22 cellular contexts compared by ENCODE assay signal in genomic region chr7:41219276-41219675, GRCh38.
A peak's percentile ranks its signal among the peaks of the same experiment; 100 is the strongest.
DNase-seq lines count a peak whose midpoint lies in the region; ATAC-seq and TF ChIP-seq lines count a peak whose summit lies in the region.
"Had no signal": no experiment of that assay in that cellular context is flagged by ENCODE, and none has a peak within 500 bp of the region (broad histone marks: within the 10 kb centered on the region; RNA-seq: fewer than 3 reads in every experiment).

No MANE protein-coding gene starts in this region.

- TF ChIP-seq CTCF in fibroblast of lung (conservative IDR thresholded peaks at IDR 0.05 in 1 of 2, IDR thresholded peaks at IDR 0.05 in 1 of 2; ENCODE audit: low read depth in 1 of 2, low read length in 2 of 2) (no peak), neural progenitor cell (IDR thresholded peaks at IDR 0.05) (no peak)

- H3K27ac Mint-ChIP-seq in neural progenitor cell = no peak overlapping the region
- H3K27ac Mint-ChIP-seq: activated naive CD8-positive, alpha-beta T cell treated with anti-CD3 and anti-CD28 coated beads for 36 hours; activated T-helper 1 cell treated with anti-CD3 and anti-CD28 coated beads, Interleukin-12 subunit alpha, Interleukin-12 subunit beta, Interleukin-2, Interleukin-4 antibody, amounts not matched to agents 30 ng/mL and 10 ng/mL and 1 ng/mL, durations not matched to agents 14 hours and 24 hours and 36 hours; H9; IgD-negative memory B cell; stimulated activated effector memory CD8-positive, alpha-beta T cell treated with anti-CD3 and anti-CD28 coated beads, Interleukin-12 subunit alpha, Interleukin-12 subunit beta, amount 100 ng/mL, for 72 hours; T-helper 17 cell had no signal

- H3K27ac ChIP-seq in fibroblast of lung (ENCODE audit: insufficient read depth, low read length) (no peak overlapping the region), neural progenitor cell (no peak overlapping the region), aorta (ENCODE audit: low read depth in 1 of 2, low read length in 2 of 2) (no peak overlapping the region)
- H3K27ac ChIP-seq: esophagus muscularis mucosa had no signal

- no peaks in the 10 kb centered on the region for H3K9me3 ChIP-seq in NT2/D1 (ENCODE audit: insufficient read depth, low read length)
- no peaks in the 10 kb centered on the region for H3K9me3 ChIP-seq in fibroblast of lung (ENCODE audit: control insufficient read depth, insufficient read depth, low read depth, low read length)
- H3K9me3 ChIP-seq in neural progenitor cell (ENCODE audit: low read depth) = no peaks in the 10 kb centered on the region
- peaks cover 1% of the 10 kb centered on the region for H3K9me3 ChIP-seq in aorta (ENCODE audit: control insufficient read depth, low read length)
- H3K9me3 ChIP-seq: esophagus muscularis mucosa had no signal

- no peaks in the 10 kb centered on the region for H3K4me1 ChIP-seq in NT2/D1 (ENCODE audit: insufficient read depth, insufficient read length)
- H3K4me1 ChIP-seq in fibroblast of lung (ENCODE audit: control insufficient read depth, extremely low read depth, insufficient read depth, low read length) = no peaks in the 10 kb centered on the region
- H3K4me1 ChIP-seq in neural progenitor cell = peaks cover 9% of the 10 kb centered on the region
- no peaks in the 10 kb centered on the region for H3K4me1 ChIP-seq in aorta (ENCODE audit: control insufficient read depth in 1 of 2, insufficient read depth in 2 of 2, low read length in 2 of 2)
- H3K4me1 ChIP-seq: esophagus muscularis mucosa had no signal

- ATAC-seq in HG03457 (IDR thresholded peaks at IDR 0.05; ENCODE audit: unreplicated experiment) (no peak), aorta (ENCODE audit: low FRiP score) (no peak)
- ATAC-seq: stimulated activated effector memory CD8-positive, alpha-beta T cell treated with anti-CD3 and anti-CD28 coated beads, Interleukin-12 subunit alpha, Interleukin-12 subunit beta, amount 100 ng/mL, for 72 hours; T-helper 17 cell had no signal

- no peaks in the 10 kb centered on the region for H3K79me2 ChIP-seq in fibroblast of lung (ENCODE audit: control insufficient read depth, insufficient read depth, low read length)
- no peaks in the 10 kb centered on the region for H3K79me2 ChIP-seq in neural progenitor cell (ENCODE audit: low read depth)

- no peaks in the 10 kb centered on the region for H3K9me3 Mint-ChIP-seq in neural progenitor cell
- H3K9me3 Mint-ChIP-seq: H9 had no signal

- H4K20me1 ChIP-seq in fibroblast of lung (ENCODE audit: control insufficient read depth, extremely low read depth, insufficient read depth, low read length) (no peaks in the 10 kb centered on the region), neural progenitor cell (ENCODE audit: low read depth) (no peaks in the 10 kb centered on the region)

- H2AFZ ChIP-seq in fibroblast of lung (ENCODE audit: low read length) = peak overlapping the region; percentile 12
- H2AFZ ChIP-seq in neural progenitor cell (replicated peaks) = no peak overlapping the region

- peaks cover 10% of the 10 kb centered on the region for H3K4me1 Mint-ChIP-seq in neural progenitor cell
- H3K4me1 Mint-ChIP-seq: activated naive CD8-positive, alpha-beta T cell treated with anti-CD3 and anti-CD28 coated beads for 36 hours; CD4-positive, alpha-beta memory T cell; IgD-negative memory B cell; stimulated activated effector memory CD8-positive, alpha-beta T cell treated with anti-CD3 and anti-CD28 coated beads, Interleukin-12 subunit alpha, Interleukin-12 subunit beta, amount 100 ng/mL, for 72 hours; T-helper 17 cell had no signal

- H3K9ac ChIP-seq in NT2/D1 (ENCODE audit: insufficient read length, low read depth) (no peak overlapping the region), fibroblast of lung (ENCODE audit: insufficient read depth, low read length) (no peak overlapping the region), neural progenitor cell (no peak overlapping the region)

- H3K27me3 ChIP-seq in NT2/D1 (ENCODE audit: insufficient read depth, insufficient read length) (no peaks in the 10 kb centered on the region), fibroblast of lung (ENCODE audit: control insufficient read depth, insufficient read depth, low read length) (no peaks in the 10 kb centered on the region), neural progenitor cell (peaks cover 63% of the 10 kb centered on the region), aorta (ENCODE audit: control insufficient read depth in 1 of 2, insufficient read depth in 2 of 2, low read length in 1 of 2) (no peaks in the 10 kb centered on the region)
- H3K27me3 ChIP-seq: esophagus muscularis mucosa had no signal

- WGBS in aorta, 2 donors = 67 to 75% methylated on average over 2 of the region's 2 CpGs

- DNase-seq in Daoy (ENCODE audit: low read depth) = peak; percentile 47
- peak; percentile 16 for DNase-seq in NT2/D1 (ENCODE audit: low read depth, low spot score)
- DNase-seq in fibroblast of lung (ENCODE audit: low read depth in 2 of 2) = peak; percentile 89 to 90
- DNase-seq in neural progenitor cell (ENCODE audit: low spot score) = peak; percentile 10
- no peak for DNase-seq in mucosa of gallbladder (ENCODE audit: low spot score)
- DNase-seq in 8988T = no peak
- DNase-seq in aorta = no peak
- DNase-seq: activated CD4-positive, CD25-positive, alpha-beta regulatory T cell; activated naive CD8-positive, alpha-beta T cell treated with anti-CD3 and anti-CD28 coated beads for 36 hours; CD4-positive, alpha-beta memory T cell; central memory CD4-positive, alpha-beta T cell; DMS79 treated with DMSO at 0.1 percent for 48 hours; H9; NCI-H1694 treated with DMSO at 0.1 percent for 48 hours; Right ventricle myocardium superior; stimulated activated CD4-positive, alpha-beta T cell treated with anti-CD3 and anti-CD28 coated beads, Interleukin-15, amount 100 ng/mL, for 24 hours; T-helper 17 cell had no signal

- intact Hi-C loops in aorta (cut with DNase I) = no loop called here

- H3K27me3 Mint-ChIP-seq in neural progenitor cell (ENCODE audit: insufficient read depth, low read depth) = no peaks in the 10 kb centered on the region
- H3K27me3 Mint-ChIP-seq: CD4-positive, alpha-beta memory T cell; T-helper 17 cell had no signal

- H3K4me3 ChIP-seq in NT2/D1 (ENCODE audit: insufficient read length, low read depth) (no peak overlapping the region), fibroblast of lung (replicated peaks in 1 of 4; ENCODE audit: control extremely low read depth in 1 of 4, insufficient read depth in 1 of 4, low read depth in 3 of 4, low read length in 4 of 4) (no peak overlapping the region), neural progenitor cell (no peak overlapping the region), aorta (ENCODE audit: low read length in 2 of 2) (no peak overlapping the region)
- H3K4me3 ChIP-seq: esophagus muscularis mucosa had no signal

- no peaks in the 10 kb centered on the region for H3K36me3 Mint-ChIP-seq in neural progenitor cell
- H3K36me3 Mint-ChIP-seq: activated naive CD8-positive, alpha-beta T cell treated with anti-CD3 and anti-CD28 coated beads for 36 hours; CD4-positive, alpha-beta memory T cell; IgD-negative memory B cell; stimulated activated effector memory CD8-positive, alpha-beta T cell treated with anti-CD3 and anti-CD28 coated beads, Interleukin-12 subunit alpha, Interleukin-12 subunit beta, amount 100 ng/mL, for 72 hours had no signal

- no peak overlapping the region for H3K4me3 Mint-ChIP-seq in neural progenitor cell
- H3K4me3 Mint-ChIP-seq: activated naive CD8-positive, alpha-beta T cell treated with anti-CD3 and anti-CD28 coated beads for 36 hours; activated T-helper 1 cell treated with anti-CD3 and anti-CD28 coated beads, Interleukin-12 subunit alpha, Interleukin-12 subunit beta, Interleukin-2, Interleukin-4 antibody, amounts not matched to agents 30 ng/mL and 10 ng/mL and 1 ng/mL, durations not matched to agents 14 hours and 24 hours and 36 hours; CD4-positive, alpha-beta memory T cell; H9; IgD-negative memory B cell; stimulated activated effector memory CD8-positive, alpha-beta T cell treated with anti-CD3 and anti-CD28 coated beads, Interleukin-12 subunit alpha, Interleukin-12 subunit beta, amount 100 ng/mL, for 72 hours; T-helper 17 cell had no signal

- H3K4me2 ChIP-seq in fibroblast of lung (ENCODE audit: extremely low read depth, insufficient read depth, low read length) (no peak overlapping the region), neural progenitor cell (peak overlapping the region; percentile 15)

- H3K36me3 ChIP-seq in NT2/D1 (ENCODE audit: insufficient read depth, insufficient read length, low read length) = no peaks in the 10 kb centered on the region
- H3K36me3 ChIP-seq in fibroblast of lung (ENCODE audit: control insufficient read depth, insufficient read depth, low read length) = no peaks in the 10 kb centered on the region
- no peaks in the 10 kb centered on the region for H3K36me3 ChIP-seq in neural progenitor cell
- no peaks in the 10 kb centered on the region for H3K36me3 ChIP-seq in aorta (ENCODE audit: control insufficient read depth in 1 of 2, insufficient read depth in 2 of 2, low read length in 1 of 2)
- H3K36me3 ChIP-seq: esophagus muscularis mucosa had no signal

- no peaks in the 10 kb centered on the region for H3F3A ChIP-seq in neural progenitor cell (ENCODE audit: low read depth)

Comparison
In these comparisons a context has a peak if more than half of its experiments do, and no peak if none do; other contexts are left out.
1. DNase-seq: peak in Daoy (single experiment), NT2/D1 (single experiment), fibroblast of lung (2 of 2) and neural progenitor cell (single experiment); none in mucosa of gallbladder (single experiment), 8988T (single experiment) and aorta (0 of 2).